Comparison of ENCODE assay signal across 11 cellular contexts in genomic region chr15:67832965-67833503, GRCh38. TPM values are rescaled to one million over a fixed set of nuclear protein-coding genes. Genes with fewer than 3 reads are reported as not detected.
DNase-seq lines count a peak whose midpoint lies in the region; ATAC-seq and TF ChIP-seq lines count a peak whose summit lies in the region.
"Had no signal": no experiment of that assay in that cellular context is flagged by ENCODE, and none has a peak within 500 bp of the region (broad histone marks: within the 10 kb centered on the region; RNA-seq: fewer than 3 reads in every experiment).

No MANE protein-coding gene starts in this region.

- no peaks in the 10 kb centered on the region for H3K79me2 ChIP-seq in KMS-11 (ENCODE audit: insufficient read depth, low read depth)
- H3K79me2 ChIP-seq in neural progenitor cell (ENCODE audit: low read depth) = no peaks in the 10 kb centered on the region

- peak overlapping the region; percentile 77 for H3K4me3 Mint-ChIP-seq in CD4-positive, alpha-beta T cell
- peak overlapping the region; percentile 48 for H3K4me3 Mint-ChIP-seq in dendritic cell treated with granulocyte-macrophage colony-stimulating factor and Interleukin-4, amounts not matched to agents 40 ng/mL and 50 ng/mL, for 4 days
- peak overlapping the region; percentile 79 for H3K4me3 Mint-ChIP-seq in neural progenitor cell

- no peaks in the 10 kb centered on the region for H3K9me3 ChIP-seq in CD4-positive, alpha-beta T cell (ENCODE audit: control insufficient read depth, low read length)
- H3K9me3 ChIP-seq in neural progenitor cell (ENCODE audit: low read depth) = no peaks in the 10 kb centered on the region

- no peak for TF ChIP-seq CTCF in CD4-positive, alpha-beta T cell (IDR thresholded peaks at IDR 0.05)
- TF ChIP-seq CTCF in KMS-11 (conservative IDR thresholded peaks at IDR 0.05; ENCODE audit: low read depth, low read length) (no peak), neural progenitor cell (IDR thresholded peaks at IDR 0.05) (no peak), GM13976 (IDR thresholded peaks at IDR 0.05; ENCODE audit: borderline replicate concordance, control extremely low read depth, extremely low read depth, insufficient read depth, missing control alignments) (no peak)

- peaks cover 62% of the 10 kb centered on the region for H3F3A ChIP-seq in neural progenitor cell (ENCODE audit: low read depth)

- POLR2A ChIA-PET in CD4-positive, alpha-beta T cell (lab: Charles Lee) = interaction anchor here (1.0 to 1.5 kb wide), 3 partner anchors 18 to 48 kb away, joined by 3 read pairs; no protein-coding TSS in a partner anchor

- no peaks in the 10 kb centered on the region for H3K9me3 Mint-ChIP-seq in CD4-positive, alpha-beta T cell
- H3K9me3 Mint-ChIP-seq in dendritic cell treated with granulocyte-macrophage colony-stimulating factor and Interleukin-4, amounts not matched to agents 40 ng/mL and 50 ng/mL, for 4 days = no peaks in the 10 kb centered on the region
- H3K9me3 Mint-ChIP-seq in neural progenitor cell = peaks cover 4% of the 10 kb centered on the region

- in situ Hi-C loops in GM13976 (cut with MboI; ENCODE audit: low sequenced_read_pairs, unreplicated experiment) = loop anchor here (10.0 to 25.0 kb wide), 2 partner anchors 378 to 896 kb away; no protein-coding TSS in a partner anchor

- H3K27me3 ChIP-seq in CD4-positive, alpha-beta T cell (ENCODE audit: control insufficient read depth, insufficient read depth, low read length) = peaks cover 81% of the 10 kb centered on the region
- H3K27me3 ChIP-seq in KMS-11 (ENCODE audit: insufficient read depth, low read depth) (no peaks in the 10 kb centered on the region; the same call in 1 of the 2 replicates), neural progenitor cell (peaks cover 99% of the 10 kb centered on the region)

- intact Hi-C loops in CD4-positive, alpha-beta T cell (cut with DNase I, micrococcal nuclease) = loop anchor here (10.0 kb wide), 3 partner anchors 288 to 588 kb away; partner anchors contain the start of gene MAP2K5 (in 1 of the 2)
- intact Hi-C loops in dendritic cell treated with granulocyte-macrophage colony-stimulating factor and Interleukin-4, amounts not matched to agents 40 ng/mL and 50 ng/mL, for 4 days (cut with micrococcal nuclease) = loop anchor here (5.0 to 10.0 kb wide), 3 partner anchors 331 to 888 kb away; no protein-coding TSS in a partner anchor

- H3K4me1 ChIP-seq in KMS-11 (ENCODE audit: low read depth, poor library complexity, severe bottlenecking) (peaks cover 14% of the 10 kb centered on the region), neural progenitor cell (peaks cover 60% of the 10 kb centered on the region)

- H3K9ac ChIP-seq in KMS-11 (no peak overlapping the region), neural progenitor cell (no peak overlapping the region)

- H4K20me1 ChIP-seq in KMS-11 (ENCODE audit: insufficient read depth) (no peaks in the 10 kb centered on the region), neural progenitor cell (ENCODE audit: low read depth) (peaks cover 26% of the 10 kb centered on the region)

- H2AFZ ChIP-seq in KMS-11 (ENCODE audit: low read depth) (peak overlapping the region; percentile 71), neural progenitor cell (replicated peaks) (no peak overlapping the region)

- H3K4me2 ChIP-seq in KMS-11 = peak overlapping the region; percentile 89; the same call in 1 of the 2 replicates
- peak overlapping the region; percentile 82 for H3K4me2 ChIP-seq in neural progenitor cell

- no peak overlapping the region for H3K27ac Mint-ChIP-seq in CD4-positive, alpha-beta T cell
- no peak overlapping the region for H3K27ac Mint-ChIP-seq in dendritic cell treated with granulocyte-macrophage colony-stimulating factor and Interleukin-4, amounts not matched to agents 40 ng/mL and 50 ng/mL, for 4 days
- H3K27ac Mint-ChIP-seq in neural progenitor cell = no peak overlapping the region

- H3K4me3 ChIP-seq in KMS-11 (IDR thresholded peaks at IDR 0.05; ENCODE audit: insufficient read depth, low read depth, low read length) (no peak overlapping the region), neural progenitor cell (peak overlapping the region; percentile 56)

- H3K4me1 Mint-ChIP-seq in CD4-positive, alpha-beta T cell (ENCODE audit: low read depth) = peaks cover 64% of the 10 kb centered on the region
- H3K4me1 Mint-ChIP-seq in dendritic cell treated with granulocyte-macrophage colony-stimulating factor and Interleukin-4, amounts not matched to agents 40 ng/mL and 50 ng/mL, for 4 days (ENCODE audit: low read depth) = peaks cover 77% of the 10 kb centered on the region
- peaks cover 42% of the 10 kb centered on the region for H3K4me1 Mint-ChIP-seq in neural progenitor cell

- no peaks in the 10 kb centered on the region for H3K36me3 ChIP-seq in KMS-11 (ENCODE audit: insufficient read depth)
- H3K36me3 ChIP-seq in neural progenitor cell = no peaks in the 10 kb centered on the region

- no peak for ATAC-seq in CD4-positive, alpha-beta T cell (ENCODE audit: poor library complexity)

- no peaks in the 10 kb centered on the region for H3K36me3 Mint-ChIP-seq in CD4-positive, alpha-beta T cell (ENCODE audit: low read depth)
- no peaks in the 10 kb centered on the region for H3K36me3 Mint-ChIP-seq in dendritic cell treated with granulocyte-macrophage colony-stimulating factor and Interleukin-4, amounts not matched to agents 40 ng/mL and 50 ng/mL, for 4 days (ENCODE audit: low read depth)
- H3K36me3 Mint-ChIP-seq in neural progenitor cell = no peaks in the 10 kb centered on the region

- H3K27me3 Mint-ChIP-seq in CD4-positive, alpha-beta T cell = peaks cover 83% of the 10 kb centered on the region
- peaks cover 85% of the 10 kb centered on the region for H3K27me3 Mint-ChIP-seq in dendritic cell treated with granulocyte-macrophage colony-stimulating factor and Interleukin-4, amounts not matched to agents 40 ng/mL and 50 ng/mL, for 4 days
- H3K27me3 Mint-ChIP-seq in neural progenitor cell (ENCODE audit: insufficient read depth, low read depth) = peaks cover 83% of the 10 kb centered on the region

- no peak overlapping the region for H3K27ac ChIP-seq in CD4-positive, alpha-beta T cell (ENCODE audit: low read depth, low read length)
- H3K27ac ChIP-seq in KMS-11 (no peak overlapping the region), neural progenitor cell (no peak overlapping the region)

- no peak for DNase-seq in CD4-positive, alpha-beta T cell
- DNase-seq in neural progenitor cell (ENCODE audit: low spot score) = peak; percentile 86
- DNase-seq in NCI-H2196 treated with DMSO at 0.1 percent for 48 hours (lab: John Stamatoyannopoulos, UW; ENCODE audit: unreplicated experiment) = no peak
- DNase-seq in GM13976 (ENCODE audit: low spot score) = no peak
- DNase-seq in EL = no peak
- DNase-seq in NOMO-1 (lab: John Stamatoyannopoulos, UW; ENCODE audit: unreplicated experiment in 2 of 2) = no peak
- DNase-seq: stimulated activated CD4-positive, alpha-beta T cell treated with anti-CD3 and anti-CD28 coated beads, Interleukin-12 subunit alpha, Interleukin-12 subunit beta, amount 100 ng/mL, for 4 hours had no signal

- CTCF ChIA-PET in CD4-positive, alpha-beta T cell (lab: Charles Lee) = interaction anchor here (1.4 kb wide), 1 partner anchor 8 kb away, joined by 4 read pairs; no protein-coding TSS in a partner anchor

RNA-seq across cellular contexts. Expression of gene RNU6-1, which starts 6.8 kb away (rescaled TPM):
- total RNA-seq in CD4-positive, alpha-beta T cell = not detected
- not detected in 2 replicates for total RNA-seq in neural progenitor cell (ENCODE audit: low replicate concordance)
- total RNA-seq: LHCN-M2, RPMI7951 had no signal

RNA-seq across cellular contexts. Expression of gene SKOR1, which starts 7.7 kb away (rescaled TPM):
- 1 to 10 TPM; 1.8 to 2.2 TPM for total RNA-seq in CD4-positive, alpha-beta T cell
- 0.09 and 0.51 TPM in 2 replicates for total RNA-seq in neural progenitor cell (ENCODE audit: low replicate concordance)
- total RNA-seq: RPMI7951 had no signal
